1 cellular context compared by ENCODE assay signal in genomic region chr13:64075543-64076271, GRCh38.
TF ChIP-seq lines count a peak whose summit lies in the region.

No MANE protein-coding gene starts in this region.

TF ChIP-seq in HepG2, 621 proteins besides CTCF, POLR2A, EP300 and RAD21 (continued from another document and continues in another):
- no peak for TF ChIP-seq ZNF281 (CRISPR knock-in tag; IDR thresholded peaks at IDR 0.05; ENCODE audit: borderline replicate concordance)
- no peak for TF ChIP-seq KAT2B (IDR thresholded peaks at IDR 0.05; ENCODE audit: borderline replicate concordance, low read depth, low read length)
- no peak; the same call in 1 of the 2 replicates for TF ChIP-seq SNAI1 (CRISPR knock-in tag; IDR thresholded peaks at IDR 0.05; ENCODE audit: borderline replicate concordance)
- no peak for TF ChIP-seq ZNF577 (CRISPR knock-in tag; IDR thresholded peaks at IDR 0.05; ENCODE audit: borderline replicate concordance, low read depth)
- peak; percentile 62 for TF ChIP-seq SRY (CRISPR knock-in tag; IDR thresholded peaks at IDR 0.05)
- TF ChIP-seq TEF (CRISPR knock-in tag; IDR thresholded peaks at IDR 0.05): no peak
- no peak for TF ChIP-seq ZNF660 (CRISPR knock-in tag; IDR thresholded peaks at IDR 0.05; ENCODE audit: borderline replicate concordance, low read depth)
- no peak for TF ChIP-seq SNRNP70 (IDR thresholded peaks at IDR 0.05; ENCODE audit: low read depth, low read length)
- TF ChIP-seq ZNF792 (CRISPR knock-in tag; IDR thresholded peaks at IDR 0.05): no peak
- TF ChIP-seq HIVEP1 (CRISPR knock-in tag; IDR thresholded peaks at IDR 0.05): no peak
- TF ChIP-seq BORCS8-MEF2B (CRISPR knock-in tag; IDR thresholded peaks at IDR 0.05): peak; percentile 67; the same call in 1 of the 2 replicates
- TF ChIP-seq YY1 (IDR thresholded peaks at IDR 0.05; ENCODE audit: insufficient read depth, insufficient replicate concordance, low read depth, low read length): peak; percentile 73
- TF ChIP-seq ARNTL (CRISPR knock-in tag; IDR thresholded peaks at IDR 0.05): no peak
- TF ChIP-seq RXRA (CRISPR knock-in tag; IDR thresholded peaks at IDR 0.05): peak; percentile 32; the same call in 1 of the 2 replicates
- peak; percentile 14; the same call in 1 of the 2 replicates for TF ChIP-seq SIX4 (CRISPR knock-in tag; IDR thresholded peaks at IDR 0.05)
- peak; percentile 75 for TF ChIP-seq POLR2AphosphoS5 (IDR thresholded peaks at IDR 0.05; ENCODE audit: low read depth, low read length)
- no peak for TF ChIP-seq MTF1 (CRISPR knock-in tag; IDR thresholded peaks at IDR 0.05)
- TF ChIP-seq CHD2 (IDR thresholded peaks at IDR 0.05; ENCODE audit: low read depth, low read length): no peak
- TF ChIP-seq, protein P1, sequence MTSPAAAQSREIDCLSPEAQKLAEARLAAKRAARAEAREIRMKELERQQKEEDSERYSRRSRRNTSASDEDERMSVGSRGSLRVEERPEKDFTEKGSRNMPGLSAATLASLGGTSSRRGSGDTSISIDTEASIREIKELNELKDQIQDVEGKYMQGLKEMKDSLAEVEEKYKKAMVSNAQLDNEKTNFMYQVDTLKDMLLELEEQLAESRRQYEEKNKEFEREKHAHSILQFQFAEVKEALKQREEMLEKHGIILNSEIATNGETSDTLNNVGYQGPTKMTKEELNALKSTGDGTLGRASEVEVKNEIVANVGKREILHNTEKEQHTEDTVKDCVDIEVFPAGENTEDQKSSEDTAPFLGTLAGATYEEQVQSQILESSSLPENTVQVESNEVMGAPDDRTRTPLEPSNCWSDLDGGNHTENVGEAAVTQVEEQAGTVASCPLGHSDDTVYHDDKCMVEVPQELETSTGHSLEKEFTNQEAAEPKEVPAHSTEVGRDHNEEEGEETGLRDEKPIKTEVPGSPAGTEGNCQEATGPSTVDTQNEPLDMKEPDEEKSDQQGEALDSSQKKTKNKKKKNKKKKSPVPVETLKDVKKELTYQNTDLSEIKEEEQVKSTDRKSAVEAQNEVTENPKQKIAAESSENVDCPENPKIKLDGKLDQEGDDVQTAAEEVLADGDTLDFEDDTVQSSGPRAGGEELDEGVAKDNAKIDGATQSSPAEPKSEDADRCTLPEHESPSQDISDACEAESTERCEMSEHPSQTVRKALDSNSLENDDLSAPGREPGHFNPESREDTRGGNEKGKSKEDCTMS (CRISPR knock-in tag; conservative IDR thresholded peaks at IDR 0.05): no peak
- TF ChIP-seq JARID2 (CRISPR knock-in tag; IDR thresholded peaks at IDR 0.05; ENCODE audit: insufficient replicate concordance): no peak
- TF ChIP-seq, protein P2, sequence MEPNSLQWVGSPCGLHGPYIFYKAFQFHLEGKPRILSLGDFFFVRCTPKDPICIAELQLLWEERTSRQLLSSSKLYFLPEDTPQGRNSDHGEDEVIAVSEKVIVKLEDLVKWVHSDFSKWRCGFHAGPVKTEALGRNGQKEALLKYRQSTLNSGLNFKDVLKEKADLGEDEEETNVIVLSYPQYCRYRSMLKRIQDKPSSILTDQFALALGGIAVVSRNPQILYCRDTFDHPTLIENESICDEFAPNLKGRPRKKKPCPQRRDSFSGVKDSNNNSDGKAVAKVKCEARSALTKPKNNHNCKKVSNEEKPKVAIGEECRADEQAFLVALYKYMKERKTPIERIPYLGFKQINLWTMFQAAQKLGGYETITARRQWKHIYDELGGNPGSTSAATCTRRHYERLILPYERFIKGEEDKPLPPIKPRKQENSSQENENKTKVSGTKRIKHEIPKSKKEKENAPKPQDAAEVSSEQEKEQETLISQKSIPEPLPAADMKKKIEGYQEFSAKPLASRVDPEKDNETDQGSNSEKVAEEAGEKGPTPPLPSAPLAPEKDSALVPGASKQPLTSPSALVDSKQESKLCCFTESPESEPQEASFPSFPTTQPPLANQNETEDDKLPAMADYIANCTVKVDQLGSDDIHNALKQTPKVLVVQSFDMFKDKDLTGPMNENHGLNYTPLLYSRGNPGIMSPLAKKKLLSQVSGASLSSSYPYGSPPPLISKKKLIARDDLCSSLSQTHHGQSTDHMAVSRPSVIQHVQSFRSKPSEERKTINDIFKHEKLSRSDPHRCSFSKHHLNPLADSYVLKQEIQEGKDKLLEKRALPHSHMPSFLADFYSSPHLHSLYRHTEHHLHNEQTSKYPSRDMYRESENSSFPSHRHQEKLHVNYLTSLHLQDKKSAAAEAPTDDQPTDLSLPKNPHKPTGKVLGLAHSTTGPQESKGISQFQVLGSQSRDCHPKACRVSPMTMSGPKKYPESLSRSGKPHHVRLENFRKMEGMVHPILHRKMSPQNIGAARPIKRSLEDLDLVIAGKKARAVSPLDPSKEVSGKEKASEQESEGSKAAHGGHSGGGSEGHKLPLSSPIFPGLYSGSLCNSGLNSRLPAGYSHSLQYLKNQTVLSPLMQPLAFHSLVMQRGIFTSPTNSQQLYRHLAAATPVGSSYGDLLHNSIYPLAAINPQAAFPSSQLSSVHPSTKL (CRISPR knock-in tag; IDR thresholded peaks at IDR 0.05): peak; percentile 73
- TF ChIP-seq FOXO1 (CRISPR knock-in tag; IDR thresholded peaks at IDR 0.05): no peak
- TF ChIP-seq CBX5 (CRISPR knock-in tag; IDR thresholded peaks at IDR 0.05; ENCODE audit: borderline replicate concordance): peak; percentile 78
- TF ChIP-seq ZNF800 (CRISPR knock-in tag; IDR thresholded peaks at IDR 0.05): no peak
- TF ChIP-seq ZNF275 (CRISPR knock-in tag; IDR thresholded peaks at IDR 0.05; ENCODE audit: borderline replicate concordance): 0 out of 2 replicates have a peak, but pooled peaks have one; percentile 38
- no peak for TF ChIP-seq MTERF4 (CRISPR knock-in tag; IDR thresholded peaks at IDR 0.05)
- TF ChIP-seq RERE (CRISPR knock-in tag; IDR thresholded peaks at IDR 0.05; ENCODE audit: low read depth): no peak
- no peak for TF ChIP-seq ZNF770 (CRISPR knock-in tag; IDR thresholded peaks at IDR 0.05)
- TF ChIP-seq DDIT3 (CRISPR knock-in tag; IDR thresholded peaks at IDR 0.05): no peak
- TF ChIP-seq HNRNPL (IDR thresholded peaks at IDR 0.05; ENCODE audit: low read depth, low read length): no peak
- peak; percentile 90 for TF ChIP-seq THAP11 (CRISPR knock-in tag; IDR thresholded peaks at IDR 0.05)
